23 cellular contexts compared by ENCODE assay signal in genomic region chr10:50651808-50652207, GRCh38.
"Had no signal": no experiment of that assay in that cellular context is flagged by ENCODE, and none has a peak within 500 bp of the region (broad histone marks: within the 10 kb centered on the region; RNA-seq: fewer than 3 reads in every experiment).

No MANE protein-coding gene starts in this region.

- H3K27me3 Mint-ChIP-seq: stimulated activated naive B cell treated with anti-CD40 and anti-IgM and Interleukin-4, amounts not matched to agents 10 μg/mL and 1 μg/mL and 100 μg/mL, for 72 hours had no signal

- H3K27me3 ChIP-seq: right lobe of liver, transverse colon had no signal

- H3K4me3 Mint-ChIP-seq: activated CD4-positive, alpha-beta memory T cell treated with anti-CD3 and anti-CD28 coated beads, Interleukin-2, amount 10 ng/mL, durations not matched to agents 7 days and 5 days; activated CD4-positive, alpha-beta T cell treated with anti-CD3 and anti-CD28 coated beads, Interleukin-2, amount 10 ng/mL, durations not matched to agents 24 days and 14 days; activated naive CD4-positive, alpha-beta T cell treated with anti-CD3 and anti-CD28 coated beads, Interleukin-2, amount 10 ng/mL, durations not matched to agents 7 days and 5 days; brain; nephron progenitor cell; stimulated activated naive B cell treated with anti-CD40 and anti-IgM and Interleukin-4, amounts not matched to agents 10 μg/mL and 1 μg/mL and 100 μg/mL, for 72 hours had no signal

- H3K4me3 ChIP-seq: mucosa of descending colon, right lobe of liver, smooth muscle cell, transverse colon had no signal

- H3K9ac ChIP-seq: parathyroid adenoma had no signal

- H3K9me3 ChIP-seq: mucosa of descending colon, right lobe of liver, transverse colon had no signal

- ATAC-seq: activated CD4-positive, CD25-positive, alpha-beta regulatory T cell treated with anti-CD3 and anti-CD28 coated beads, Interleukin-2, amount 50 U/mL, for 24 hours; left ventricle myocardium superior; mucosa of descending colon; stimulated activated naive B cell treated with anti-CD40 and anti-IgM and Interleukin-4, amounts not matched to agents 10 μg/mL and 1 μg/mL and 100 μg/mL, for 72 hours had no signal

- H3K27ac ChIP-seq: parathyroid adenoma, right lobe of liver, transverse colon, VCaP had no signal

- H3K79me2 ChIP-seq: parathyroid adenoma had no signal

- H3K36me3 ChIP-seq: right lobe of liver, transverse colon had no signal

- H3K36me3 Mint-ChIP-seq: activated naive CD4-positive, alpha-beta T cell treated with anti-CD3 and anti-CD28 coated beads, Interleukin-2, amount 10 ng/mL, durations not matched to agents 7 days and 5 days; brain; stimulated activated naive B cell treated with anti-CD40 and anti-IgM and Interleukin-4, amounts not matched to agents 10 μg/mL and 1 μg/mL and 100 μg/mL, for 72 hours had no signal

- H3K4me2 ChIP-seq: smooth muscle cell had no signal

- H3K4me1 ChIP-seq: transverse colon had no signal

- H3K27ac Mint-ChIP-seq: activated CD4-positive, alpha-beta memory T cell treated with anti-CD3 and anti-CD28 coated beads, Interleukin-2, amount 10 ng/mL, durations not matched to agents 7 days and 5 days; activated CD4-positive, alpha-beta T cell treated with anti-CD3 and anti-CD28 coated beads, Interleukin-2, amount 10 ng/mL, durations not matched to agents 24 days and 14 days; activated naive CD4-positive, alpha-beta T cell treated with anti-CD3 and anti-CD28 coated beads, Interleukin-2, amount 10 ng/mL, durations not matched to agents 7 days and 5 days; brain; nephron progenitor cell; stimulated activated naive B cell treated with anti-CD40 and anti-IgM and Interleukin-4, amounts not matched to agents 10 μg/mL and 1 μg/mL and 100 μg/mL, for 72 hours had no signal

- H3K9me3 Mint-ChIP-seq: activated CD4-positive, alpha-beta memory T cell treated with anti-CD3 and anti-CD28 coated beads, Interleukin-2, amount 10 ng/mL, durations not matched to agents 7 days and 5 days; activated CD4-positive, alpha-beta T cell treated with anti-CD3 and anti-CD28 coated beads, Interleukin-2, amount 10 ng/mL, durations not matched to agents 24 days and 14 days; activated naive CD4-positive, alpha-beta T cell treated with anti-CD3 and anti-CD28 coated beads, Interleukin-2, amount 10 ng/mL, durations not matched to agents 7 days and 5 days; brain; nephron progenitor cell; stimulated activated naive B cell treated with anti-CD40 and anti-IgM and Interleukin-4, amounts not matched to agents 10 μg/mL and 1 μg/mL and 100 μg/mL, for 72 hours had no signal

- H2AFZ ChIP-seq: parathyroid adenoma had no signal

- DNase-seq: activated CD4-positive, alpha-beta memory T cell treated with anti-CD3 and anti-CD28 coated beads, Interleukin-2, amount 10 ng/mL, durations not matched to agents 7 days and 5 days; activated CD4-positive, alpha-beta T cell treated with anti-CD3 and anti-CD28 coated beads, Interleukin-2, amount 10 ng/mL, durations not matched to agents 24 days and 14 days; activated effector memory CD4-positive, alpha-beta T cell treated with anti-CD3 and anti-CD28 coated beads, Interleukin-2, amount 50 U/mL, for 16 hours; activated naive CD4-positive, alpha-beta T cell treated with anti-CD3 and anti-CD28 coated beads, Interleukin-2, amount 10 ng/mL, durations not matched to agents 7 days and 5 days; dermis blood vessel endothelial cell; effector CD8-positive, alpha-beta T cell; hippocampal formation; left ventricle myocardium superior; mammary epithelial cell; mucosa of descending colon; nephron progenitor cell; nucleus accumbens; right lobe of liver; stimulated activated CD4-positive, alpha-beta T cell treated with anti-CD3 and anti-CD28 coated beads, Interleukin-15, amount 100 ng/mL, for 24 hours; stimulated activated CD4-positive, alpha-beta T cell treated with anti-CD3 and anti-CD28 coated beads, Interleukin-2, amount 100 ng/mL, for 48 hours; stimulated activated CD8-positive, alpha-beta memory T cell treated with anti-CD3 and anti-CD28 coated beads, Interleukin-4, amount 100 ng/mL, for 48 hours; stimulated activated naive B cell treated with anti-CD40 and anti-IgM and Interleukin-4, amounts not matched to agents 10 μg/mL and 1 μg/mL and 100 μg/mL, for 72 hours; transverse colon had no signal
